In the genomic region with DNA sequence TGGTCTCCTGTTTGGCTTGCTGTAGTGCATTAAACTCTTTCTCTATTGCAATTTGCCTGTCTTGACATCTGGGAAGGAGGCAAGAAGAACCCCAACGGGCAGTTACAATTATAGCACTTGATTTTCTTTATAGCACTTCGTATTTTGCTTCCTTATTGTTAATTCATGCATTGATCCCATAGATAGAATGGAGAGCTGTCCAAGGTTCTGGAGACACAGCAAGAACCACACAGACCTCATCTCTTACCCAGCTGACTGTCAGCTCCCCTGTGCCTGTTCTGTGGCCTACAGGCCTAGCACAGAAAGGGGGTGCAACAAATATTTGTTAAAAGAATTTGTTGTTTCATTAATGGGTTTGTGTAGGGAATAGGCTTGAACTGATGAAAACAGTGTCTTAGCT, we compare ENCODE assay signal across 3 cellular contexts.
A peak's percentile ranks its signal among the peaks of the same experiment; 100 is the strongest.
TF ChIP-seq lines count a peak whose summit lies in the region.

No MANE protein-coding gene starts in this region.

TF ChIP-seq in SK-N-SH, 30 proteins besides CTCF, POLR2A, EP300 and RAD21:
- TF ChIP-seq SMC3 (IDR thresholded peaks at IDR 0.05; ENCODE audit: low read depth, low read length), result no peak
- TF ChIP-seq, protein P1, sequence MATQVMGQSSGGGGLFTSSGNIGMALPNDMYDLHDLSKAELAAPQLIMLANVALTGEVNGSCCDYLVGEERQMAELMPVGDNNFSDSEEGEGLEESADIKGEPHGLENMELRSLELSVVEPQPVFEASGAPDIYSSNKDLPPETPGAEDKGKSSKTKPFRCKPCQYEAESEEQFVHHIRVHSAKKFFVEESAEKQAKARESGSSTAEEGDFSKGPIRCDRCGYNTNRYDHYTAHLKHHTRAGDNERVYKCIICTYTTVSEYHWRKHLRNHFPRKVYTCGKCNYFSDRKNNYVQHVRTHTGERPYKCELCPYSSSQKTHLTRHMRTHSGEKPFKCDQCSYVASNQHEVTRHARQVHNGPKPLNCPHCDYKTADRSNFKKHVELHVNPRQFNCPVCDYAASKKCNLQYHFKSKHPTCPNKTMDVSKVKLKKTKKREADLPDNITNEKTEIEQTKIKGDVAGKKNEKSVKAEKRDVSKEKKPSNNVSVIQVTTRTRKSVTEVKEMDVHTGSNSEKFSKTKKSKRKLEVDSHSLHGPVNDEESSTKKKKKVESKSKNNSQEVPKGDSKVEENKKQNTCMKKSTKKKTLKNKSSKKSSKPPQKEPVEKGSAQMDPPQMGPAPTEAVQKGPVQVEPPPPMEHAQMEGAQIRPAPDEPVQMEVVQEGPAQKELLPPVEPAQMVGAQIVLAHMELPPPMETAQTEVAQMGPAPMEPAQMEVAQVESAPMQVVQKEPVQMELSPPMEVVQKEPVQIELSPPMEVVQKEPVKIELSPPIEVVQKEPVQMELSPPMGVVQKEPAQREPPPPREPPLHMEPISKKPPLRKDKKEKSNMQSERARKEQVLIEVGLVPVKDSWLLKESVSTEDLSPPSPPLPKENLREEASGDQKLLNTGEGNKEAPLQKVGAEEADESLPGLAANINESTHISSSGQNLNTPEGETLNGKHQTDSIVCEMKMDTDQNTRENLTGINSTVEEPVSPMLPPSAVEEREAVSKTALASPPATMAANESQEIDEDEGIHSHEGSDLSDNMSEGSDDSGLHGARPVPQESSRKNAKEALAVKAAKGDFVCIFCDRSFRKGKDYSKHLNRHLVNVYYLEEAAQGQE (IDR thresholded peaks at IDR 0.05; ENCODE audit: low read depth, low read length), result peak; percentile 92

TF ChIP-seq in SK-N-SH treated with all-trans-retinoic acid at 6 μM for 48 hours, 23 proteins besides CTCF, POLR2A, EP300 and RAD21:
- TF ChIP-seq RARB (CRISPR knock-in tag; IDR thresholded peaks at IDR 0.05), result no peak
- TF ChIP-seq TOX (CRISPR knock-in tag; IDR thresholded peaks at IDR 0.05; ENCODE audit: borderline replicate concordance), result no peak
- TF ChIP-seq, protein P2, sequence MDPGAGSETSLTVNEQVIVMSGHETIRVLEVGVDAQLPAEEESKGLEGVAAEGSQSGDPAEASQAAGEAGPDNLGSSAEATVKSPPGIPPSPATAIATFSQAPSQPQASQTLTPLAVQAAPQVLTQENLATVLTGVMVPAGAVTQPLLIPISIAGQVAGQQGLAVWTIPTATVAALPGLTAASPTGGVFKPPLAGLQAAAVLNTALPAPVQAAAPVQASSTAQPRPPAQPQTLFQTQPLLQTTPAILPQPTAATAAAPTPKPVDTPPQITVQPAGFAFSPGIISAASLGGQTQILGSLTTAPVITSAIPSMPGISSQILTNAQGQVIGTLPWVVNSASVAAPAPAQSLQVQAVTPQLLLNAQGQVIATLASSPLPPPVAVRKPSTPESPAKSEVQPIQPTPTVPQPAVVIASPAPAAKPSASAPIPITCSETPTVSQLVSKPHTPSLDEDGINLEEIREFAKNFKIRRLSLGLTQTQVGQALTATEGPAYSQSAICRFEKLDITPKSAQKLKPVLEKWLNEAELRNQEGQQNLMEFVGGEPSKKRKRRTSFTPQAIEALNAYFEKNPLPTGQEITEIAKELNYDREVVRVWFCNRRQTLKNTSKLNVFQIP (CRISPR knock-in tag; IDR thresholded peaks at IDR 0.05; ENCODE audit: borderline replicate concordance, low read depth), result no peak
- no peak for TF ChIP-seq GLIS3 (CRISPR knock-in tag; IDR thresholded peaks at IDR 0.05)
- TF ChIP-seq, protein P3, sequence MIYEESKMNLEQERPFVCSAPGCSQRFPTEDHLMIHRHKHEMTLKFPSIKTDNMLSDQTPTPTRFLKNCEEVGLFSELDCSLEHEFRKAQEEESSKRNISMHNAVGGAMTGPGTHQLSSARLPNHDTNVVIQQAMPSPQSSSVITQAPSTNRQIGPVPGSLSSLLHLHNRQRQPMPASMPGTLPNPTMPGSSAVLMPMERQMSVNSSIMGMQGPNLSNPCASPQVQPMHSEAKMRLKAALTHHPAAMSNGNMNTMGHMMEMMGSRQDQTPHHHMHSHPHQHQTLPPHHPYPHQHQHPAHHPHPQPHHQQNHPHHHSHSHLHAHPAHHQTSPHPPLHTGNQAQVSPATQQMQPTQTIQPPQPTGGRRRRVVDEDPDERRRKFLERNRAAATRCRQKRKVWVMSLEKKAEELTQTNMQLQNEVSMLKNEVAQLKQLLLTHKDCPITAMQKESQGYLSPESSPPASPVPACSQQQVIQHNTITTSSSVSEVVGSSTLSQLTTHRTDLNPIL (CRISPR knock-in tag; IDR thresholded peaks at IDR 0.05; ENCODE audit: low read depth), result no peak
- TF ChIP-seq ISL1 (CRISPR knock-in tag; IDR thresholded peaks at IDR 0.05), result no peak
- TF ChIP-seq, protein P4, sequence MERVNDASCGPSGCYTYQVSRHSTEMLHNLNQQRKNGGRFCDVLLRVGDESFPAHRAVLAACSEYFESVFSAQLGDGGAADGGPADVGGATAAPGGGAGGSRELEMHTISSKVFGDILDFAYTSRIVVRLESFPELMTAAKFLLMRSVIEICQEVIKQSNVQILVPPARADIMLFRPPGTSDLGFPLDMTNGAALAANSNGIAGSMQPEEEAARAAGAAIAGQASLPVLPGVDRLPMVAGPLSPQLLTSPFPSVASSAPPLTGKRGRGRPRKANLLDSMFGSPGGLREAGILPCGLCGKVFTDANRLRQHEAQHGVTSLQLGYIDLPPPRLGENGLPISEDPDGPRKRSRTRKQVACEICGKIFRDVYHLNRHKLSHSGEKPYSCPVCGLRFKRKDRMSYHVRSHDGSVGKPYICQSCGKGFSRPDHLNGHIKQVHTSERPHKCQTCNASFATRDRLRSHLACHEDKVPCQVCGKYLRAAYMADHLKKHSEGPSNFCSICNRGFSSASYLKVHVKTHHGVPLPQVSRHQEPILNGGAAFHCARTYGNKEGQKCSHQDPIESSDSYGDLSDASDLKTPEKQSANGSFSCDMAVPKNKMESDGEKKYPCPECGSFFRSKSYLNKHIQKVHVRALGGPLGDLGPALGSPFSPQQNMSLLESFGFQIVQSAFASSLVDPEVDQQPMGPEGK (CRISPR knock-in tag; IDR thresholded peaks at IDR 0.05; ENCODE audit: borderline replicate concordance), result no peak
- TF ChIP-seq ZNF8 (CRISPR knock-in tag; IDR thresholded peaks at IDR 0.05), result no peak
- no peak for TF ChIP-seq ZFP30 (CRISPR knock-in tag; IDR thresholded peaks at IDR 0.05)
- no peak for TF ChIP-seq ZNF565 (CRISPR knock-in tag; conservative IDR thresholded peaks at IDR 0.05; ENCODE audit: low read depth)
- TF ChIP-seq CSDC2 (CRISPR knock-in tag; IDR thresholded peaks at IDR 0.05), result no peak
- no peak for TF ChIP-seq ESRRG (CRISPR knock-in tag; IDR thresholded peaks at IDR 0.05)
- no peak for TF ChIP-seq TCF4 (CRISPR knock-in tag; IDR thresholded peaks at IDR 0.05; ENCODE audit: borderline replicate concordance)
- no peak for TF ChIP-seq PPARA (CRISPR knock-in tag; IDR thresholded peaks at IDR 0.05; ENCODE audit: borderline replicate concordance)
- no peak for TF ChIP-seq ZNF70 (CRISPR knock-in tag; IDR thresholded peaks at IDR 0.05)

TF ChIP-seq in endothelial cell of umbilical vein, 7 proteins besides CTCF, POLR2A, EP300 and RAD21:
- TF ChIP-seq POLR2AphosphoS5 (IDR thresholded peaks at IDR 0.05; ENCODE audit: insufficient read depth, low read depth, low read length) (no peak), GATA2 (IDR thresholded peaks at IDR 0.05; ENCODE audit: insufficient read depth, insufficient read length, low read depth, low read length) (no peak), FOS (IDR thresholded peaks at IDR 0.05; ENCODE audit: borderline replicate concordance, insufficient read depth, low read length) (no peak), MYC (IDR thresholded peaks at IDR 0.05; ENCODE audit: low read depth, low read length) (no peak), EZH2 (IDR thresholded peaks at IDR 0.05; ENCODE audit: borderline replicate concordance, low read depth, low read length, severe bottlenecking) (no peak), JUN (IDR thresholded peaks at IDR 0.05; ENCODE audit: borderline replicate concordance, insufficient read depth, insufficient read length, low read depth) (no peak)
- TF ChIP-seq, protein P5, sequence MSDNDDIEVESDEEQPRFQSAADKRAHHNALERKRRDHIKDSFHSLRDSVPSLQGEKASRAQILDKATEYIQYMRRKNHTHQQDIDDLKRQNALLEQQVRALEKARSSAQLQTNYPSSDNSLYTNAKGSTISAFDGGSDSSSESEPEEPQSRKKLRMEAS (IDR thresholded peaks at IDR 0.05; ENCODE audit: insufficient read depth, insufficient read length), result no peak
TF ChIP-seq in endothelial cell of umbilical vein: peak in this region for 0.
